Comparison of ENCODE assay signal across 22 cellular contexts in the genomic region with DNA sequence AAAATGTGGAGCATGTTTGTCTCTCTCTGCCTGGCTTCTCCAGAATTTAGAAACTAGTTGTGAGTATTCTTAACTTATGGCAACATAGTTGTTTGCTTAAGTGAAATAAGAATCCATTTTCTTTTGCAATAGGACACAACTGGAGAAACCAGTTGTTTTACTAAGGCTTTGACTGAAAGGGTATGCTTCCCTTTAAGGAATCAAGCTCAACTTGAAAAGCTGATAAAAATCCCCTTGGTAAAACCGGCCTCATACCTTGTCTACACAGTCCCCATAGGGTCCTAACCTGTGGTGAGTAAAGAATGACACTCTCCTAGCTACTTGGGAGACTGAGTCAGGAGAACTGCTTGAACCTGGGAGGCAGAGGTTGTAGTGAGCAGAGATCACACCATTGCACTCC.
DNase-seq lines count a peak whose midpoint lies in the region; ATAC-seq, FAIRE-seq and TF ChIP-seq lines count a peak whose summit lies in the region.
"Had no signal": no experiment of that assay in that cellular context is flagged by ENCODE, and none has a peak within 500 bp of the region (broad histone marks: within the 10 kb centered on the region; RNA-seq: fewer than 3 reads in every experiment).

No MANE protein-coding gene starts in this region.

- peaks cover 11% of the 10 kb centered on the region for H3K9me3 Mint-ChIP-seq in activated CD8-positive, alpha-beta T cell treated with anti-CD3 and anti-CD28 coated beads for 36 hours
- H3K9me3 Mint-ChIP-seq in activated CD4-positive, alpha-beta T cell treated with anti-CD3 and anti-CD28 coated beads for 36 hours (ENCODE audit: low read depth), result peaks cover 11% of the 10 kb centered on the region

- H3K27me3 Mint-ChIP-seq in activated CD8-positive, alpha-beta T cell treated with anti-CD3 and anti-CD28 coated beads for 36 hours, result no peaks in the 10 kb centered on the region
- H3K27me3 Mint-ChIP-seq in activated CD4-positive, alpha-beta T cell treated with anti-CD3 and anti-CD28 coated beads for 36 hours, result no peaks in the 10 kb centered on the region
- H3K27me3 Mint-ChIP-seq: B cell; CD4-positive, CD25-positive, alpha-beta regulatory T cell had no signal

- POLR2A ChIA-PET in activated CD8-positive, alpha-beta T cell treated with anti-CD3 and anti-CD28 coated beads for 36 hours (lab: Charles Lee), result no interaction called here
- POLR2A ChIA-PET in activated CD4-positive, alpha-beta T cell treated with anti-CD3 and anti-CD28 coated beads for 36 hours (lab: Charles Lee), result no interaction called here

- no peak for FAIRE-seq in bronchial epithelial cell (lab: Jason Lieb, UNC)
- FAIRE-seq: D721Med, GM12878, H54 had no signal

- intact Hi-C loops in left lung (cut with DNase I), result no loop called here
- intact Hi-C loops in upper lobe of right lung (cut with DNase I), result no loop called here
- intact Hi-C loops in activated CD8-positive, alpha-beta T cell treated with anti-CD3 and anti-CD28 coated beads for 36 hours (cut with micrococcal nuclease), result no loop called here
- intact Hi-C loops in activated CD4-positive, alpha-beta T cell treated with anti-CD3 and anti-CD28 coated beads for 36 hours (cut with DNase I, micrococcal nuclease), result no loop called here

- H3K27ac Mint-ChIP-seq in activated CD8-positive, alpha-beta T cell treated with anti-CD3 and anti-CD28 coated beads for 36 hours, result no peak overlapping the region
- no peak overlapping the region for H3K27ac Mint-ChIP-seq in activated CD4-positive, alpha-beta T cell treated with anti-CD3 and anti-CD28 coated beads for 36 hours
- H3K27ac Mint-ChIP-seq: B cell; CD4-positive, CD25-positive, alpha-beta regulatory T cell; CD8-positive, alpha-beta T cell; HFFc6 had no signal

- DNase-seq in bronchial epithelial cell (ENCODE audit: low read depth) (peak; percentile 59), left lung (no peak), upper lobe of right lung (no peak), SW 1271 (lab: John Stamatoyannopoulos, UW) (no peak)
- no peak for DNase-seq in activated CD8-positive, alpha-beta T cell treated with anti-CD3 and anti-CD28 coated beads for 36 hours
- DNase-seq in activated CD4-positive, alpha-beta T cell treated with anti-CD3 and anti-CD28 coated beads for 36 hours, result no peak
- DNase-seq: Caco-2; CD4-positive, CD25-positive, alpha-beta regulatory T cell; CD8-positive, alpha-beta T cell; DMS 273 treated with DMSO at 0.1 percent for 48 hours; DMS79; EL; GDM1; GOT3; HFFc6 had no signal

- TF ChIP-seq CTCF in bronchial epithelial cell (IDR thresholded peaks at IDR 0.05; ENCODE audit: insufficient read depth, low read length, severe bottlenecking), result no peak
- TF ChIP-seq CTCF in left lung (IDR thresholded peaks at IDR 0.05), result no peak
- no peak for TF ChIP-seq CTCF in upper lobe of right lung (IDR thresholded peaks at IDR 0.05)
- no peak for TF ChIP-seq CTCF in activated CD8-positive, alpha-beta T cell treated with anti-CD3 and anti-CD28 coated beads for 36 hours (IDR thresholded peaks at IDR 0.05)

- H3K4me1 ChIP-seq in left lung (no peaks in the 10 kb centered on the region), upper lobe of right lung (no peaks in the 10 kb centered on the region)
- H3K4me1 ChIP-seq: BLaER1, Caco-2, HAP-1 had no signal

- no peak overlapping the region for H3K4me3 Mint-ChIP-seq in activated CD8-positive, alpha-beta T cell treated with anti-CD3 and anti-CD28 coated beads for 36 hours
- no peak overlapping the region for H3K4me3 Mint-ChIP-seq in activated CD4-positive, alpha-beta T cell treated with anti-CD3 and anti-CD28 coated beads for 36 hours
- H3K4me3 Mint-ChIP-seq: B cell; CD4-positive, CD25-positive, alpha-beta regulatory T cell; CD8-positive, alpha-beta T cell; HFFc6 had no signal

- H3K4me3 ChIP-seq in bronchial epithelial cell (ENCODE audit: low read depth, low read length) (no peak overlapping the region), left lung (no peak overlapping the region), upper lobe of right lung (no peak overlapping the region)
- H3K4me3 ChIP-seq: BLaER1, GM12878, HAP-1 had no signal

- ATAC-seq in left lung (peak; percentile 35), upper lobe of right lung (peak; percentile 26)
- no peak for ATAC-seq in activated CD8-positive, alpha-beta T cell treated with anti-CD3 and anti-CD28 coated beads for 36 hours
- no peak for ATAC-seq in activated CD4-positive, alpha-beta T cell treated with anti-CD3 and anti-CD28 coated beads for 36 hours
- ATAC-seq: CD8-positive, alpha-beta T cell; GM12878 had no signal

- H3K9me3 ChIP-seq in left lung (peaks cover 0 to 5% of the 10 kb centered on the region in 2 donors), upper lobe of right lung (no peaks in the 10 kb centered on the region)

- H3K36me3 ChIP-seq in bronchial epithelial cell (ENCODE audit: control insufficient read depth, insufficient read depth, low read length) (no peaks in the 10 kb centered on the region), left lung (no peaks in the 10 kb centered on the region), upper lobe of right lung (no peaks in the 10 kb centered on the region)
- H3K36me3 ChIP-seq: BLaER1, HAP-1 had no signal

- peaks cover 17% of the 10 kb centered on the region for H3K36me3 Mint-ChIP-seq in activated CD8-positive, alpha-beta T cell treated with anti-CD3 and anti-CD28 coated beads for 36 hours (ENCODE audit: low read depth)
- peaks cover 22% of the 10 kb centered on the region for H3K36me3 Mint-ChIP-seq in activated CD4-positive, alpha-beta T cell treated with anti-CD3 and anti-CD28 coated beads for 36 hours (ENCODE audit: low read depth)

- H3K27me3 ChIP-seq in bronchial epithelial cell (ENCODE audit: control insufficient read depth, insufficient read depth, low read length) (no peaks in the 10 kb centered on the region), left lung (no peaks in the 10 kb centered on the region), upper lobe of right lung (no peaks in the 10 kb centered on the region)
- H3K27me3 ChIP-seq: BLaER1 had no signal

- CTCF ChIA-PET in activated CD8-positive, alpha-beta T cell treated with anti-CD3 and anti-CD28 coated beads for 36 hours (lab: Charles Lee), result no interaction called here
- CTCF ChIA-PET in activated CD4-positive, alpha-beta T cell treated with anti-CD3 and anti-CD28 coated beads for 36 hours (lab: Charles Lee), result no interaction called here

- H3K27ac ChIP-seq in left lung (no peak overlapping the region), upper lobe of right lung (no peak overlapping the region)
- H3K27ac ChIP-seq: BLaER1, C4-2B had no signal

- peaks cover 8% of the 10 kb centered on the region for H3K4me1 Mint-ChIP-seq in activated CD8-positive, alpha-beta T cell treated with anti-CD3 and anti-CD28 coated beads for 36 hours (ENCODE audit: low read depth)
- peaks cover 2% of the 10 kb centered on the region for H3K4me1 Mint-ChIP-seq in activated CD4-positive, alpha-beta T cell treated with anti-CD3 and anti-CD28 coated beads for 36 hours

Comparison
In these comparisons a context has a peak if more than half of its experiments do, and no peak if none do; other contexts are left out.
1. ATAC-seq: peak in left lung (single experiment) and upper lobe of right lung (single experiment); none in activated CD8-positive, alpha-beta T cell treated with anti-CD3 and anti-CD28 coated beads for 36 hours (single experiment) and activated CD4-positive, alpha-beta T cell treated with anti-CD3 and anti-CD28 coated beads for 36 hours (single experiment).